In the genomic region with DNA sequence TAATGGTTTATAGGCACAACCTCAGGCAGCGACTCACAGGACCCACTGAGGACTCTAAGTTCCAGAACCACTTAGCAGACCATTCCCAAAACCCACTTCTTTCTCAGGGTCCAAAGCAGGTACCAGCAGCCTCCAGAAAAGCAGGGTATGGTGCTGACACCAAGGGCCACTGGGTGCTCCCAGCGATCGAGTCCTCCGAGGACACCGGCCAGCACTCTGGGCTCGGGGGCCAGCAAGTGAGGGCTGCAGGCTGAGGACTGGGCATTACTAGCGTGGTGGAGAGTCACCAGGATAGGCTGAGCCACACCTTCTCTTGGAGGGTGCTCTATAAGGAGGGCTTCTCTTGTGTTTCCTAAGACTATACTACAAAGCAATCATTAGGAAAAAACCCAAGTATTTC, we compare ENCODE assay signal across 27 cellular contexts. TPM values are rescaled to one million over a fixed set of nuclear protein-coding genes. Genes with fewer than 3 reads are reported as not detected.
"Had no signal": no experiment of that assay in that cellular context is flagged by ENCODE, and none has a peak within 500 bp of the region (broad histone marks: within the 10 kb centered on the region; RNA-seq: fewer than 3 reads in every experiment).

No MANE protein-coding gene starts in this region.

- H3K4me3 ChIP-seq: ovary, psoas muscle, skin epidermis, smooth muscle cell, spleen, stomach, thoracic aorta, tibial artery, transverse colon, upper lobe of right lung, uterus had no signal

- ATAC-seq: naive thymus-derived CD8-positive, alpha-beta T cell; natural killer cell treated with Interleukin-12 subunit alpha and Interleukin-12 subunit beta and Interleukin-15 and Interleukin-18, amount 100 ng/mL, for 72 hours; psoas muscle; right cardiac atrium; sciatic nerve; stimulated activated memory B cell treated with anti-CD40 and anti-IgM and Interleukin-4, amounts not matched to agents 10 μg/mL and 1 μg/mL and 100 μg/mL, for 72 hours; upper lobe of right lung had no signal

- H3K27ac ChIP-seq: neutrophil, ovary, parathyroid adenoma, psoas muscle, skin epidermis, spleen, stomach, thoracic aorta, tibial artery, transverse colon, upper lobe of right lung, uterus had no signal

- DNase-seq: naive B cell; naive thymus-derived CD8-positive, alpha-beta T cell; nephron progenitor cell; occipital lobe; ovary; psoas muscle; right cardiac atrium; spleen; stimulated activated CD4-positive, alpha-beta T cell treated with anti-CD3 and anti-CD28 coated beads, Interleukin-12 subunit alpha, Interleukin-12 subunit beta, amount 100 ng/mL, for 4 hours; stimulated activated CD4-positive, alpha-beta T cell treated with anti-CD3 and anti-CD28 coated beads, Interleukin-1b, Interleukin-23, amount 100 ng/mL, for 48 hours; stimulated activated CD4-positive, alpha-beta T cell treated with anti-CD3 and anti-CD28 coated beads, Interleukin-4, amount 100 ng/mL, for 1 hour; stimulated activated CD4-positive, alpha-beta T cell treated with anti-CD3 and anti-CD28 coated beads, Interleukin-4, amount 100 ng/mL, for 4 hours; stimulated activated CD8-positive, alpha-beta memory T cell treated with anti-CD3 and anti-CD28 coated beads, Interleukin-4, amount 100 ng/mL, for 48 hours; stimulated activated naive CD4-positive, alpha-beta T cell treated with Interleukin-2 at 50 U/mL for 16 hours; stomach; tibial artery; transverse colon; upper lobe of right lung; uterus had no signal

- H3K9ac ChIP-seq: parathyroid adenoma had no signal

- H3K4me1 ChIP-seq: parathyroid adenoma, psoas muscle, tibial artery, upper lobe of right lung, uterus had no signal

- H3K4me2 ChIP-seq: smooth muscle cell had no signal

- H3K9me3 ChIP-seq: neutrophil, ovary, psoas muscle, spleen, stomach, thoracic aorta, tibial artery, transverse colon, upper lobe of right lung, uterus had no signal

- H3K36me3 ChIP-seq: ovary, uterus had no signal

- H2AFZ ChIP-seq: parathyroid adenoma had no signal

- H3K27me3 ChIP-seq: neutrophil, ovary, spleen, stomach, tibial artery, transverse colon, upper lobe of right lung, uterus had no signal

RNA-seq across cellular contexts. Expression of a gene that starts 43.6 kb away (rescaled TPM):
- total RNA-seq: naive thymus-derived CD8-positive, alpha-beta T cell; natural killer cell treated with Interleukin-12 subunit alpha and Interleukin-12 subunit beta and Interleukin-15 and Interleukin-18, amount 100 ng/mL, for 72 hours had no signal
